1 cellular context compared by ENCODE assay signal in genomic region chr2:10433264-10433947, GRCh38.
TF ChIP-seq lines count a peak whose summit lies in the region.

No MANE protein-coding gene starts in this region.

TF ChIP-seq in HepG2, 621 proteins besides CTCF, POLR2A, EP300 and RAD21 (continued from another document):
- peak; percentile 98 for TF ChIP-seq ZNF646 (CRISPR knock-in tag; IDR thresholded peaks at IDR 0.05)
- peak; percentile 85; the same call in 1 of the 2 replicates for TF ChIP-seq NBN (conservative IDR thresholded peaks at IDR 0.05)
- TF ChIP-seq NCOA5 (CRISPR knock-in tag; IDR thresholded peaks at IDR 0.05): no peak
- peak; percentile 32 for TF ChIP-seq RAD51 (IDR thresholded peaks at IDR 0.05; ENCODE audit: borderline replicate concordance)
- TF ChIP-seq ZBTB38 (CRISPR knock-in tag; IDR thresholded peaks at IDR 0.05): peak; percentile 27; the same call in 1 of the 2 replicates
- TF ChIP-seq FOXP4 (CRISPR knock-in tag; IDR thresholded peaks at IDR 0.05): no peak
- TF ChIP-seq ZMAT3 (CRISPR knock-in tag; conservative IDR thresholded peaks at IDR 0.05): no peak
- no peak for TF ChIP-seq SP140L (CRISPR knock-in tag; IDR thresholded peaks at IDR 0.05; ENCODE audit: borderline replicate concordance)
- TF ChIP-seq GMEB1 (CRISPR knock-in tag; IDR thresholded peaks at IDR 0.05; ENCODE audit: borderline replicate concordance): no peak
- TF ChIP-seq ETV6 (CRISPR knock-in tag; conservative IDR thresholded peaks at IDR 0.05): no peak
- TF ChIP-seq ZIK1 (CRISPR knock-in tag; IDR thresholded peaks at IDR 0.05; ENCODE audit: borderline replicate concordance, low read depth): no peak
- peak; percentile 39; the same call in 1 of the 2 replicates for TF ChIP-seq LCORL (IDR thresholded peaks at IDR 0.05)
- TF ChIP-seq LCORL (CRISPR knock-in tag; IDR thresholded peaks at IDR 0.05): no peak
- TF ChIP-seq ZNF546 (CRISPR knock-in tag; conservative IDR thresholded peaks at IDR 0.05): 0 out of 2 replicates have a peak, but pooled peaks have one; percentile 10
- no peak for TF ChIP-seq JUN (CRISPR knock-in tag; IDR thresholded peaks at IDR 0.05)
- 0 out of 2 replicates have a peak, but pooled peaks have one; percentile 12 for TF ChIP-seq MXD3 (CRISPR knock-in tag; IDR thresholded peaks at IDR 0.05)
- TF ChIP-seq SKIL (CRISPR knock-in tag; IDR thresholded peaks at IDR 0.05; ENCODE audit: borderline replicate concordance): 0 out of 2 replicates have a peak, but pooled peaks have one; percentile 13
- TF ChIP-seq ZNF775 (CRISPR knock-in tag; IDR thresholded peaks at IDR 0.05; ENCODE audit: borderline replicate concordance): no peak
- TF ChIP-seq FOXO4 (CRISPR knock-in tag; conservative IDR thresholded peaks at IDR 0.05): no peak
- no peak for TF ChIP-seq MAX (IDR thresholded peaks at IDR 0.05)
- TF ChIP-seq AKAP8 (CRISPR knock-in tag; IDR thresholded peaks at IDR 0.05): 0 out of 2 replicates have a peak, but pooled peaks have one; percentile 35
- TF ChIP-seq ESRRA (CRISPR knock-in tag; IDR thresholded peaks at IDR 0.05; ENCODE audit: low read depth): no peak
- no peak for TF ChIP-seq ZNF160 (CRISPR knock-in tag; IDR thresholded peaks at IDR 0.05)
- no peak for TF ChIP-seq NFKBIZ (CRISPR knock-in tag; IDR thresholded peaks at IDR 0.05)
- no peak for TF ChIP-seq ZNF337 (CRISPR knock-in tag; IDR thresholded peaks at IDR 0.05; ENCODE audit: borderline replicate concordance, low read depth)
- peak; percentile 23; the same call in 1 of the 2 replicates for TF ChIP-seq ATF7 (IDR thresholded peaks at IDR 0.05)
- TF ChIP-seq ATF7 (CRISPR knock-in tag; IDR thresholded peaks at IDR 0.05): no peak
- TF ChIP-seq FOXP1 (IDR thresholded peaks at IDR 0.05): peak; percentile 48; the same call in 1 of the 2 replicates
- no peak for TF ChIP-seq FOXP1 (CRISPR knock-in tag; IDR thresholded peaks at IDR 0.05)
- no peak for TF ChIP-seq ZFP1 (CRISPR knock-in tag; IDR thresholded peaks at IDR 0.05)
- peak; percentile 79; the same call in 1 of the 2 replicates for TF ChIP-seq ZNF296 (CRISPR knock-in tag; conservative IDR thresholded peaks at IDR 0.05)
- no peak for TF ChIP-seq ZNF691 (CRISPR knock-in tag; IDR thresholded peaks at IDR 0.05; ENCODE audit: borderline replicate concordance, low read depth)
- TF ChIP-seq ARNT (IDR thresholded peaks at IDR 0.05): 0 out of 2 replicates have a peak, but pooled peaks have one; percentile 9
- no peak for TF ChIP-seq MIER2 (CRISPR knock-in tag; IDR thresholded peaks at IDR 0.05)
- TF ChIP-seq ZFY (CRISPR knock-in tag; IDR thresholded peaks at IDR 0.05): peak; percentile 13; the same call in 1 of the 2 replicates
